1 cellular context compared by ENCODE assay signal in genomic region chr14:29243355-29243754, GRCh38.
TF ChIP-seq lines count a peak whose summit lies in the region.

No MANE protein-coding gene starts in this region.

TF ChIP-seq in GM23338, 12 proteins besides CTCF, POLR2A, EP300 and RAD21 (continued from another document):
- TF ChIP-seq REST (IDR thresholded peaks at IDR 0.05; ENCODE audit: unreplicated experiment), result no peak
- TF ChIP-seq NANOG (IDR thresholded peaks at IDR 0.05; ENCODE audit: borderline replicate concordance), result no peak
